Comparison of ENCODE assay signal across 8 cellular contexts in genomic region chr13:30113983-30114491, GRCh38.
A peak's percentile ranks its signal among the peaks of the same experiment; 100 is the strongest.
DNase-seq lines count a peak whose midpoint lies in the region; ATAC-seq and TF ChIP-seq lines count a peak whose summit lies in the region.

No MANE protein-coding gene starts in this region.

- no peaks in the 10 kb centered on the region for H3K36me3 ChIP-seq in ascending aorta
- H3K36me3 ChIP-seq in lower lobe of right lung: no peaks in the 10 kb centered on the region
- H3K36me3 ChIP-seq in transverse colon: no peaks in the 10 kb centered on the region

- peak overlapping the region; percentile 69 for H3K4me3 Mint-ChIP-seq in activated naive CD4-positive, alpha-beta T cell treated with anti-CD3 and anti-CD28 coated beads for 36 hours

- no peaks in the 10 kb centered on the region for H3K36me3 Mint-ChIP-seq in activated naive CD4-positive, alpha-beta T cell treated with anti-CD3 and anti-CD28 coated beads for 36 hours (ENCODE audit: low read depth)

- CTCF ChIA-PET in activated naive CD4-positive, alpha-beta T cell treated with anti-CD3 and anti-CD28 coated beads for 36 hours (lab: Charles Lee): interaction anchor here (0.6 to 8.2 kb wide), 20 partner anchors 10 to 555 kb away, joined by 3 to 143 read pairs (median 6); partner anchors contain the start of gene UBL3

- peak overlapping the region; percentile 75 to 76 for H3K4me3 ChIP-seq in ascending aorta
- peak overlapping the region; percentile 56 for H3K4me3 ChIP-seq in lower lobe of right lung
- H3K4me3 ChIP-seq in transverse colon: peak overlapping the region in 3 of 4 donors; percentile 65 to 76 (median 74)

- no peak for DNase-seq in activated naive CD4-positive, alpha-beta T cell treated with anti-CD3 and anti-CD28 coated beads for 36 hours
- DNase-seq in activated naive CD4-positive, alpha-beta T cell treated with Interleukin-2 at 50 U/mL for 16 hours: no peak
- DNase-seq in ascending aorta (ENCODE audit: low spot score in 2 of 2): no peak
- no peak for DNase-seq in lower lobe of right lung
- peak; percentile 44 for DNase-seq in transverse colon
- no peak for DNase-seq in central memory CD4-positive, alpha-beta T cell

- H3K27me3 Mint-ChIP-seq in activated naive CD4-positive, alpha-beta T cell treated with anti-CD3 and anti-CD28 coated beads for 36 hours (ENCODE audit: low read depth): no peaks in the 10 kb centered on the region

- TF ChIP-seq EP300 in transverse colon (IDR thresholded peaks at IDR 0.05; ENCODE audit: low read depth): no peak

- in situ Hi-C loops in transverse colon (cut with MboI; ENCODE audit: low pct_ligation_motif_present in 1 of 4, low pct_unique_long_range_greater_than_20kb in 1 of 4, low sequenced_read_pairs in 3 of 4): loop anchor here (10.0 to 25.0 kb wide), 6 partner anchors 189 to 609 kb away; no protein-coding TSS in a partner anchor

- H3K27ac ChIP-seq in ascending aorta (peak overlapping the region; percentile 54 to 60), lower lobe of right lung (peak overlapping the region; percentile 76), transverse colon (peak overlapping the region; percentile 82 to 90 (median 88))

- ATAC-seq in lower lobe of right lung: peak; percentile 23 to 44
- no peak for ATAC-seq in GM19395 (IDR thresholded peaks at IDR 0.05; ENCODE audit: unreplicated experiment)
- no peak for ATAC-seq in HG02884 (IDR thresholded peaks at IDR 0.05; ENCODE audit: unreplicated experiment)

- H3K9me3 ChIP-seq in ascending aorta (no peaks in the 10 kb centered on the region), lower lobe of right lung (no peaks in the 10 kb centered on the region), transverse colon (no peaks in the 10 kb centered on the region)

- WGBS in transverse colon (ENCODE audit: low coverage in 1 of 2), 2 donors: 30 to 53% methylated on average over 2 to 14 of the region's 14 CpGs

- no peaks in the 10 kb centered on the region for H3K9me3 Mint-ChIP-seq in activated naive CD4-positive, alpha-beta T cell treated with anti-CD3 and anti-CD28 coated beads for 36 hours

- no peak overlapping the region for H3K27ac Mint-ChIP-seq in activated naive CD4-positive, alpha-beta T cell treated with anti-CD3 and anti-CD28 coated beads for 36 hours

- TF ChIP-seq CTCF in ascending aorta (IDR thresholded peaks at IDR 0.05) (no peak), lower lobe of right lung (IDR thresholded peaks at IDR 0.05) (no peak), transverse colon (IDR thresholded peaks at IDR 0.05) (no peak)

- intact Hi-C loops in activated naive CD4-positive, alpha-beta T cell treated with anti-CD3 and anti-CD28 coated beads for 36 hours (cut with micrococcal nuclease): loop anchor here (1.0 to 5.0 kb wide), 7 partner anchors 179 to 606 kb away; partner anchors contain the start of genes SLC7A1 and UBL3
- intact Hi-C loops in ascending aorta (cut with DNase I) (loop anchor here (1.0 to 2.0 kb wide), 4 partner anchors 189 to 519 kb away; partner anchors contain the start of genes SLC7A1 and UBL3), lower lobe of right lung (cut with DNase I) (loop anchor here (10.0 kb wide), 1 partner anchor 339 kb away; no protein-coding TSS in a partner anchor), transverse colon (cut with DNase I; ENCODE audit: low total_unique reads) (loop anchor here (5.0 to 10.0 kb wide), 3 partner anchors 189 to 607 kb away; partner anchors contain the start of gene SLC7A1)

- no peak for TF ChIP-seq POLR2A in transverse colon (IDR thresholded peaks at IDR 0.05)

- no peaks in the 10 kb centered on the region for H3K27me3 ChIP-seq in ascending aorta
- H3K27me3 ChIP-seq in lower lobe of right lung (ENCODE audit: low read depth): no peaks in the 10 kb centered on the region
- no peaks in the 10 kb centered on the region for H3K27me3 ChIP-seq in transverse colon

- H3K4me1 Mint-ChIP-seq in activated naive CD4-positive, alpha-beta T cell treated with anti-CD3 and anti-CD28 coated beads for 36 hours (ENCODE audit: low read depth): peaks cover 30% of the 10 kb centered on the region

- H3K4me1 ChIP-seq in ascending aorta (peaks cover 0 to 10% of the 10 kb centered on the region in 2 donors), lower lobe of right lung (peaks cover 26% of the 10 kb centered on the region), transverse colon (peaks cover 23 to 39% (median 26%) of the 10 kb centered on the region in 4 donors)

Comparison
In these comparisons a context has a peak if more than half of its experiments do, and no peak if none do; other contexts are left out.
1. ATAC-seq: peak in lower lobe of right lung (2 of 2); none in GM19395 (single experiment) and HG02884 (single experiment).
2. Peak in every context shown above with its lines, with median percentiles within 50 percentile points of each other: H3K27ac ChIP-seq and H3K4me3 ChIP-seq.